1 cellular context compared by ENCODE assay signal in genomic region chr12:32379667-32380066, GRCh38.
TF ChIP-seq lines count a peak whose summit lies in the region.

No MANE protein-coding gene starts in this region.

TF ChIP-seq in K562, 482 proteins besides CTCF, POLR2A, EP300 and RAD21 (continued from another document):
- 0 out of 2 replicates have a peak, but pooled peaks have one; percentile 4 for TF ChIP-seq ZBTB40 (IDR thresholded peaks at IDR 0.05)
- no peak for TF ChIP-seq ZBTB40 (CRISPR knock-in tag; IDR thresholded peaks at IDR 0.05)
- 0 out of 2 replicates have a peak, but pooled peaks have one; percentile 23 for TF ChIP-seq ETV1 (tag; conservative IDR thresholded peaks at IDR 0.05; ENCODE audit: low read depth)
- TF ChIP-seq E2F4 (CRISPR knock-in tag; IDR thresholded peaks at IDR 0.05; ENCODE audit: low read depth), result no peak
- TF ChIP-seq NR2C2 (CRISPR knock-in tag; IDR thresholded peaks at IDR 0.05), result no peak
- peak; percentile 64; the same call in 1 of the 2 replicates for TF ChIP-seq NR2C2 (tag; IDR thresholded peaks at IDR 0.05)
- TF ChIP-seq, protein P1, sequence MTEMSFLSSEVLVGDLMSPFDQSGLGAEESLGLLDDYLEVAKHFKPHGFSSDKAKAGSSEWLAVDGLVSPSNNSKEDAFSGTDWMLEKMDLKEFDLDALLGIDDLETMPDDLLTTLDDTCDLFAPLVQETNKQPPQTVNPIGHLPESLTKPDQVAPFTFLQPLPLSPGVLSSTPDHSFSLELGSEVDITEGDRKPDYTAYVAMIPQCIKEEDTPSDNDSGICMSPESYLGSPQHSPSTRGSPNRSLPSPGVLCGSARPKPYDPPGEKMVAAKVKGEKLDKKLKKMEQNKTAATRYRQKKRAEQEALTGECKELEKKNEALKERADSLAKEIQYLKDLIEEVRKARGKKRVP (CRISPR knock-in tag; IDR thresholded peaks at IDR 0.05), result no peak
- peak; percentile 79 for TF ChIP-seq MAFG (tag; conservative IDR thresholded peaks at IDR 0.05)
- TF ChIP-seq U2AF1 (optimal IDR thresholded peaks at IDR 0.05; ENCODE audit: low read depth, low read length), result no peak
- TF ChIP-seq NR2C1 (IDR thresholded peaks at IDR 0.05), result no peak
- no peak for TF ChIP-seq NR2C1 (tag; IDR thresholded peaks at IDR 0.05)
- peak; percentile 82 for TF ChIP-seq C11orf30 (IDR thresholded peaks at IDR 0.05; ENCODE audit: low read depth)
- TF ChIP-seq MAFF (IDR thresholded peaks at IDR 0.05; ENCODE audit: low read length), result 0 out of 2 replicates have a peak, but pooled peaks have one; percentile 8
- peak; percentile 87 for TF ChIP-seq NFE2 (IDR thresholded peaks at IDR 0.05; ENCODE audit: low read depth)
- TF ChIP-seq NFE2L1 (tag; IDR thresholded peaks at IDR 0.05; ENCODE audit: borderline replicate concordance, low read depth), result peak; percentile 36; the same call in 1 of the 2 replicates
- 0 out of 2 replicates have a peak, but pooled peaks have one; percentile 30 for TF ChIP-seq EP400 (IDR thresholded peaks at IDR 0.05)
